In the genomic region with DNA sequence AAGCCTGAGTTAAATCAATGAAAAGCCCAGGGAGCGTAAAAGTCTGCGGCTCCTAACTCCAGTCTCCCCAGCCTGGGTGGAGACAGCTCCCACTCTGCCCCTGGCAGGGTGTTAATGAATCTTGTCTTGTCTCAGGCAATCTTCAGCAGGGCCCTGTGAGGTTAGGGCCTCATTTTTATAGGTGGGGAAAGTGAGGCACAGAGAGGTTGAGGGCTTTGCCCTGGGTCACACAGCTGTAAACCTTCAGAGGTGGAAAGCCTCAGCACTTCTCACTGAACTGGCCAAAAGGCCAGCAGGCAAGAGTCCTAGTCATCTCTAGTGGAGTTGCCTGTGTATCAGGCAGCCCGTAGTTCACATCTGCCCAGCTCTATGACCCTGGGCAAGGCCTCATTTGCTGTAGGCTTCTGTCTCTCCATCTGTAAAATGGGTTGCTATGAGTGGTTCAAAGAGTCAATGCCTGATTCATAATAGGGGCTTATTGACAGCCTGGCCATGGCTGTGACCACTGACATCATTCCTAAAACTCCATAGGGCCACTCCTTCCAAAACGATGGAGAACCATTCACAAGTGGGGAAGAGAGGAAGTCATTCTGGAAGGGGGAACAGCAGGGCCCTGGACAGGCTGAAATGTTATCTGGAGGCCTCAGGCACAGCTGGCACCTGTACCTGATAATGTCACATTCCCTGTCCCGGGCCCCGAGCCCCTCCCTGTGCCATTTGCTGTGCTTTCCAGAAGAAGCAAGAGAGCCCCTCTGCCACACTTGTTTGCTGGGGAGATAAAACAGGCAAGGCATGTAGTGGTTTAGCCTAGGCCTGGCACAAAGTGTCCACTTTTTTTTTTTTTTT, we compare ENCODE assay signal across 9 cellular contexts. TPM values are rescaled to one million over a fixed set of nuclear protein-coding genes. Genes with fewer than 3 reads are reported as not detected.
DNase-seq lines count a peak whose midpoint lies in the region; ATAC-seq, FAIRE-seq and TF ChIP-seq lines count a peak whose summit lies in the region.
"Had no signal": no experiment of that assay in that cellular context is flagged by ENCODE, and none has a peak within 500 bp of the region (broad histone marks: within the 10 kb centered on the region; RNA-seq: fewer than 3 reads in every experiment).

No MANE protein-coding gene starts in this region.

- DNase-seq in HFF-Myc (ENCODE audit: extremely low read depth, low read depth) (no peak), kidney (no peak), GM19239 (ENCODE audit: insufficient read length, low spot score) (no peak), NCI-H146 treated with DMSO at 0.1 percent for 48 hours (lab: John Stamatoyannopoulos, UW; ENCODE audit: unreplicated experiment) (no peak), globus pallidus (ENCODE audit: low spot score) (no peak)
- DNase-seq in activated T-helper 2 cell treated with anti-CD3 and anti-CD28 coated beads, Interferon-gamma antibody, Interleukin-2, Interleukin-4, amounts not matched to agents 10 μg/mL and 5 μg/mL and 100 μg/mL, durations not matched to agents 14 hours and 24 hours and 36 hours (ENCODE audit: low spot score) = no peak
- no peak for DNase-seq in stimulated activated effector memory CD8-positive, alpha-beta T cell treated with anti-CD3 and anti-CD28 coated beads, Interleukin-12 subunit alpha, Interleukin-12 subunit beta, amount 100 ng/mL, for 72 hours (ENCODE audit: low spot score in 2 of 2)

- TF ChIP-seq CTCF in HFF-Myc (IDR thresholded peaks at IDR 0.05; ENCODE audit: low read depth, low read length, missing control alignments) (no peak), kidney (IDR thresholded peaks at IDR 0.05; ENCODE audit: borderline replicate concordance, extremely low read depth, insufficient read depth) (no peak)

- H3K9me3 Mint-ChIP-seq in activated T-helper 2 cell treated with anti-CD3 and anti-CD28 coated beads, Interferon-gamma antibody, Interleukin-2, Interleukin-4, amounts not matched to agents 10 μg/mL and 5 μg/mL and 100 μg/mL, durations not matched to agents 14 hours and 24 hours and 36 hours = no peaks in the 10 kb centered on the region
- no peaks in the 10 kb centered on the region for H3K9me3 Mint-ChIP-seq in stimulated activated effector memory CD8-positive, alpha-beta T cell treated with anti-CD3 and anti-CD28 coated beads, Interleukin-12 subunit alpha, Interleukin-12 subunit beta, amount 100 ng/mL, for 72 hours

- H3K9me3 ChIP-seq in kidney (ENCODE audit: control insufficient read depth in 1 of 2, low read length in 2 of 2) = no peaks in the 10 kb centered on the region

- H3K4me3 Mint-ChIP-seq in activated T-helper 2 cell treated with anti-CD3 and anti-CD28 coated beads, Interferon-gamma antibody, Interleukin-2, Interleukin-4, amounts not matched to agents 10 μg/mL and 5 μg/mL and 100 μg/mL, durations not matched to agents 14 hours and 24 hours and 36 hours (ENCODE audit: low read depth) = peak overlapping the region; percentile 54
- peak overlapping the region; percentile 87 for H3K4me3 Mint-ChIP-seq in stimulated activated effector memory CD8-positive, alpha-beta T cell treated with anti-CD3 and anti-CD28 coated beads, Interleukin-12 subunit alpha, Interleukin-12 subunit beta, amount 100 ng/mL, for 72 hours

- H3K4me3 ChIP-seq in HFF-Myc (replicated peaks; ENCODE audit: low read depth, low read length) (peak overlapping the region; percentile 80), kidney (ENCODE audit: low read length in 2 of 2) (peak overlapping the region; percentile 60 to 65)

- intact Hi-C loops in activated T-helper 2 cell treated with anti-CD3 and anti-CD28 coated beads, Interferon-gamma antibody, Interleukin-2, Interleukin-4, amounts not matched to agents 10 μg/mL and 5 μg/mL and 100 μg/mL, durations not matched to agents 14 hours and 24 hours and 36 hours (cut with micrococcal nuclease) = no loop called here
- intact Hi-C loops in kidney (cut with DNase I) = no loop called here

- no peak for ATAC-seq in stimulated activated effector memory CD8-positive, alpha-beta T cell treated with anti-CD3 and anti-CD28 coated beads, Interleukin-12 subunit alpha, Interleukin-12 subunit beta, amount 100 ng/mL, for 72 hours
- ATAC-seq in HG02678 (IDR thresholded peaks at IDR 0.05; ENCODE audit: unreplicated experiment) = no peak

- H3K36me3 ChIP-seq in kidney (ENCODE audit: control insufficient read depth in 1 of 2, insufficient read depth in 2 of 2, low read length in 2 of 2) = peaks cover 4 to 5% of the 10 kb centered on the region in 2 donors

- H3K4me1 ChIP-seq in kidney (ENCODE audit: control insufficient read depth in 1 of 2, insufficient read depth in 1 of 2, low read depth in 1 of 2, low read length in 2 of 2) = peaks cover 14 to 39% of the 10 kb centered on the region in 2 donors

- no peak for FAIRE-seq in kidney (lab: Jason Lieb, UNC)
- FAIRE-seq in GM19239 (lab: Jason Lieb, UNC) = no peak
- FAIRE-seq: bronchial epithelial cell had no signal

- no peaks in the 10 kb centered on the region for H3K27me3 Mint-ChIP-seq in activated T-helper 2 cell treated with anti-CD3 and anti-CD28 coated beads, Interferon-gamma antibody, Interleukin-2, Interleukin-4, amounts not matched to agents 10 μg/mL and 5 μg/mL and 100 μg/mL, durations not matched to agents 14 hours and 24 hours and 36 hours (ENCODE audit: low read depth)

- peak overlapping the region; percentile 33 to 96 for H3K27ac ChIP-seq in kidney (ENCODE audit: low read depth in 2 of 2, low read length in 2 of 2)

- H3K27ac Mint-ChIP-seq in activated T-helper 2 cell treated with anti-CD3 and anti-CD28 coated beads, Interferon-gamma antibody, Interleukin-2, Interleukin-4, amounts not matched to agents 10 μg/mL and 5 μg/mL and 100 μg/mL, durations not matched to agents 14 hours and 24 hours and 36 hours = peak overlapping the region; percentile 60
- peak overlapping the region; percentile 83 for H3K27ac Mint-ChIP-seq in stimulated activated effector memory CD8-positive, alpha-beta T cell treated with anti-CD3 and anti-CD28 coated beads, Interleukin-12 subunit alpha, Interleukin-12 subunit beta, amount 100 ng/mL, for 72 hours

- no peaks in the 10 kb centered on the region for H3K36me3 Mint-ChIP-seq in activated T-helper 2 cell treated with anti-CD3 and anti-CD28 coated beads, Interferon-gamma antibody, Interleukin-2, Interleukin-4, amounts not matched to agents 10 μg/mL and 5 μg/mL and 100 μg/mL, durations not matched to agents 14 hours and 24 hours and 36 hours (ENCODE audit: low read depth)
- H3K36me3 Mint-ChIP-seq in stimulated activated effector memory CD8-positive, alpha-beta T cell treated with anti-CD3 and anti-CD28 coated beads, Interleukin-12 subunit alpha, Interleukin-12 subunit beta, amount 100 ng/mL, for 72 hours = peaks cover 53% of the 10 kb centered on the region

- peaks cover 26% of the 10 kb centered on the region for H3K4me1 Mint-ChIP-seq in activated T-helper 2 cell treated with anti-CD3 and anti-CD28 coated beads, Interferon-gamma antibody, Interleukin-2, Interleukin-4, amounts not matched to agents 10 μg/mL and 5 μg/mL and 100 μg/mL, durations not matched to agents 14 hours and 24 hours and 36 hours (ENCODE audit: low read depth)
- H3K4me1 Mint-ChIP-seq in stimulated activated effector memory CD8-positive, alpha-beta T cell treated with anti-CD3 and anti-CD28 coated beads, Interleukin-12 subunit alpha, Interleukin-12 subunit beta, amount 100 ng/mL, for 72 hours = peaks cover 56% of the 10 kb centered on the region

- peak overlapping the region; percentile 65 to 89 for H3K9ac ChIP-seq in kidney (ENCODE audit: low read length in 2 of 2)

RNA-seq across cellular contexts. Expression of gene CBX7, which starts 6.0 kb away (rescaled TPM):
- 11.6 and 11.8 TPM in 2 replicates for total RNA-seq in activated T-helper 2 cell treated with anti-CD3 and anti-CD28 coated beads, Interferon-gamma antibody, Interleukin-2, Interleukin-4, amounts not matched to agents 10 μg/mL and 5 μg/mL and 100 μg/mL, durations not matched to agents 14 hours and 24 hours and 36 hours
- total RNA-seq in kidney = 65.2 TPM
- polyA plus RNA-seq in kidney (ENCODE audit: insufficient read depth, low read depth, low replicate concordance) = 39.3 TPM

RNA-seq across cellular contexts. Expression of gene APOBEC3H, which starts 49.4 kb away (rescaled TPM):
- total RNA-seq in activated T-helper 2 cell treated with anti-CD3 and anti-CD28 coated beads, Interferon-gamma antibody, Interleukin-2, Interleukin-4, amounts not matched to agents 10 μg/mL and 5 μg/mL and 100 μg/mL, durations not matched to agents 14 hours and 24 hours and 36 hours = 7.3 and 8.3 TPM in 2 replicates
- total RNA-seq in kidney = 0.79 TPM
- not detected for polyA plus RNA-seq in kidney (ENCODE audit: insufficient read depth, low read depth, low replicate concordance)
